Comparison of ENCODE assay signal across 11 cellular contexts in the genomic region with DNA sequence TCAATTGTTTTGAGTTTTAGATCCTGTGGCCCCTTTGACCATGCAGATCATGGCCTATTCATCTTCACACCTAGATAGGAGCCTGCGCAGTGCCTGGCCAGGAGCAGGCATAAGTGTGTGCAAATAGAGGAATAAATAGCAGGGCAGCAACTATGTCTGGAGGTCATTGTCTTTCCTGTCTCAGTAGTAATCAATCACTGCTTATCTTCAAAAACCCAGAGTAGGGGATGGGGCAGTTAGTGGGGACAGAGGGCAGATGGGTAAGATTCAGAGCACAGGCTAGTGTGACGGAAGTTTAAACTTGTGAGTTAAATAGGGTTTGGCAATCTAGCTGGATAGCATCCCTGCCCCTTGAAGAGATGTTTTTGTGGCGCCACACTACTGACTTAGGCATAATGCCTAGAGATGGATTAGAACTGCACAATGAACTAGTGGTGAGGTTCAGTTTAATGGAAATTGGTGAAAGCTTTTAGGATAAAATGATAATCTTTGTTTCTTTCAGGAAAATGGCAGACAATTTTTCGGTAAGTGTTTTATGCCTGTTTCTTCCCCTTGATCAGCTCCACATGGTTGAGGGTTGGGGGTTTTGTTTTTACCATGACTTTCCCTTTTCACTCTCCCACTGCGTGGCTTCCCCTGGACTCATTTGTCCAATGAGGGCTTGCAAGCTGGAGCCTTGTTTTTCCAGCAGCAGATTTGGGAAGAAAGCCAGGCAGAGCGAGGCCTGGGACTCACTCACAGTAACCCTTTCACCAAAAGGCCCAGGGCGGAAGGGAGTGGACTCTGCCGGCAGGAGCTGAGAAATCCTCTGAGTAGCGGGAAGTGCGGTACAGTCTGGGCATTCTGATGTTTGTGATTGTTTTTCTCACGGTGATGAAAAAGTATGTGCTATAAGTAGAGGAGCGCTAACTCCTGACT. TPM values are rescaled to one million over a fixed set of nuclear protein-coding genes. Genes with fewer than 3 reads are reported as not detected.
DNase-seq lines count a peak whose midpoint lies in the region; ATAC-seq and TF ChIP-seq lines count a peak whose summit lies in the region.
"Had no signal": no experiment of that assay in that cellular context is flagged by ENCODE, and none has a peak within 500 bp of the region (broad histone marks: within the 10 kb centered on the region; RNA-seq: fewer than 3 reads in every experiment).

No MANE protein-coding gene starts in this region.

- H3K27ac Mint-ChIP-seq in CD4-positive, alpha-beta T cell, result no peak overlapping the region
- H3K27ac Mint-ChIP-seq: IgD-negative memory B cell had no signal

- CTCF ChIA-PET in CD4-positive, alpha-beta T cell (lab: Charles Lee), result no interaction called here

- no peak overlapping the region for H3K9ac ChIP-seq in duodenal mucosa (ENCODE audit: low read depth in 1 of 2, low read length in 2 of 2)
- H3K9ac ChIP-seq in subcutaneous abdominal adipose tissue (ENCODE audit: low read length in 5 of 5), result peak overlapping the region in 4 of 5 donors; percentile 25 to 71 (median 60)

- H3K27ac ChIP-seq in duodenal mucosa (ENCODE audit: low read depth, low read length) (peak overlapping the region; percentile 17), lung (ENCODE audit: low read depth in 1 of 2, low read length in 1 of 2) (peak overlapping the region; percentile 79 to 85), subcutaneous abdominal adipose tissue (ENCODE audit: low read depth, low read length) (peak overlapping the region; percentile 99)
- H3K27ac ChIP-seq in CD4-positive, alpha-beta T cell (ENCODE audit: low read depth, low read length), result no peak overlapping the region

- H3K27me3 Mint-ChIP-seq in CD4-positive, alpha-beta T cell, result peaks cover under 1% of the 10 kb centered on the region

- whole genome bisulfite sequencing in lung, 2 donors, result 62 to 80% methylated on average over 12 of the region's 12 CpGs

- H3K4me3 ChIP-seq in duodenal mucosa (ENCODE audit: low read depth in 1 of 2, low read length in 2 of 2) (peak overlapping the region in 1 of 2 donors; percentile 4), lung (no peak overlapping the region), subcutaneous abdominal adipose tissue (ENCODE audit: low read depth in 1 of 5, low read length in 5 of 5) (peak overlapping the region; percentile 13 to 50 (median 37))

- H3K4me1 ChIP-seq in duodenal mucosa (ENCODE audit: control insufficient read depth in 1 of 2, insufficient read depth in 2 of 2, low read length in 2 of 2), result peaks cover 32 to 63% of the 10 kb centered on the region in 2 donors
- H3K4me1 ChIP-seq in lung (ENCODE audit: control insufficient read depth in 2 of 2, insufficient read depth in 2 of 2, low read length in 2 of 2), result peaks cover 16 to 23% of the 10 kb centered on the region in 2 donors
- peaks cover 14 to 53% (median 48%) of the 10 kb centered on the region in 5 donors for H3K4me1 ChIP-seq in subcutaneous abdominal adipose tissue (ENCODE audit: control insufficient read depth in 5 of 5, insufficient read depth in 5 of 5, low read length in 5 of 5)

- DNase-seq in RPMI7951 (ENCODE audit: low read depth), result peak; percentile 89
- DNase-seq in lung (ENCODE audit: low spot score), result peak; percentile 60
- DNase-seq in activated CD4-positive, alpha-beta T cell treated with anti-CD3 and anti-CD28 coated beads for 48 hours, result no peak
- no peak for DNase-seq in stimulated activated CD8-positive, alpha-beta memory T cell treated with anti-CD3 and anti-CD28 coated beads, Interleukin-4, amount 100 ng/mL, for 48 hours
- no peak for DNase-seq in T-helper 1 cell
- no peak for DNase-seq in CD4-positive, alpha-beta T cell
- DNase-seq: activated T-cell treated with anti-CD3 and anti-CD28 coated beads, Interleukin-2, amount 50 U/mL, for 48 hours; GOT3 had no signal

- no peak overlapping the region for H3K4me3 Mint-ChIP-seq in CD4-positive, alpha-beta T cell
- H3K4me3 Mint-ChIP-seq: IgD-negative memory B cell had no signal

- H3K36me3 ChIP-seq in duodenal mucosa (ENCODE audit: control insufficient read depth in 1 of 2, insufficient read depth in 2 of 2, low read length in 2 of 2) (peaks cover 53 to 65% of the 10 kb centered on the region in 2 donors), lung (ENCODE audit: control insufficient read depth in 2 of 2, insufficient read depth in 2 of 2, low read length in 2 of 2) (peaks cover 26 to 29% of the 10 kb centered on the region in 2 donors), subcutaneous abdominal adipose tissue (ENCODE audit: control insufficient read depth in 5 of 5, insufficient read depth in 5 of 5, low read length in 5 of 5) (peaks cover 39 to 61% (median 48%) of the 10 kb centered on the region in 5 donors)

- H3K27me3 ChIP-seq in duodenal mucosa (ENCODE audit: control insufficient read depth in 1 of 2, insufficient read depth in 2 of 2, low read length in 2 of 2) (no peaks in the 10 kb centered on the region), lung (ENCODE audit: control insufficient read depth, insufficient read depth) (no peaks in the 10 kb centered on the region), subcutaneous abdominal adipose tissue (ENCODE audit: control insufficient read depth in 5 of 5, insufficient read depth in 4 of 5, low read length in 5 of 5) (no peaks in the 10 kb centered on the region)
- H3K27me3 ChIP-seq in CD4-positive, alpha-beta T cell (ENCODE audit: control insufficient read depth, insufficient read depth, low read length), result no peaks in the 10 kb centered on the region

- no peaks in the 10 kb centered on the region for H3K4me1 Mint-ChIP-seq in CD4-positive, alpha-beta T cell (ENCODE audit: low read depth)
- H3K4me1 Mint-ChIP-seq: IgD-negative memory B cell had no signal

- H3K36me3 Mint-ChIP-seq in CD4-positive, alpha-beta T cell (ENCODE audit: low read depth), result no peaks in the 10 kb centered on the region
- H3K36me3 Mint-ChIP-seq: IgD-negative memory B cell had no signal

- POLR2A ChIA-PET in CD4-positive, alpha-beta T cell (lab: Charles Lee), result interaction anchor here (1.3 kb wide), 1 partner anchor 18 kb away, joined by 8 read pairs; no protein-coding TSS in a partner anchor

- intact Hi-C loops in CD4-positive, alpha-beta T cell (cut with DNase I, micrococcal nuclease), result no loop called here

- TF ChIP-seq CTCF in lung (IDR thresholded peaks at IDR 0.05; ENCODE audit: control extremely low read depth, extremely low read depth), result no peak
- no peak for TF ChIP-seq CTCF in CD4-positive, alpha-beta T cell (IDR thresholded peaks at IDR 0.05)

- peak; percentile 32 for ATAC-seq in lung (ENCODE audit: insufficient read depth, low FRiP score)
- ATAC-seq in CD4-positive, alpha-beta T cell (ENCODE audit: poor library complexity), result no peak

- no peaks in the 10 kb centered on the region for H3K9me3 Mint-ChIP-seq in CD4-positive, alpha-beta T cell

- H3K9me3 ChIP-seq in duodenal mucosa (ENCODE audit: control insufficient read depth in 1 of 2, low read length in 2 of 2), result no peaks in the 10 kb centered on the region
- H3K9me3 ChIP-seq in lung (ENCODE audit: control insufficient read depth in 2 of 2, insufficient read depth in 1 of 2, low read length in 1 of 2), result no peaks in the 10 kb centered on the region
- H3K9me3 ChIP-seq in subcutaneous abdominal adipose tissue (ENCODE audit: control insufficient read depth in 5 of 5, low read length in 5 of 5), result no peaks in the 10 kb centered on the region
- no peaks in the 10 kb centered on the region for H3K9me3 ChIP-seq in CD4-positive, alpha-beta T cell (ENCODE audit: control insufficient read depth, low read length)

RNA-seq across cellular contexts. Expression of a gene that starts 8.1 kb away (rescaled TPM):
- total RNA-seq in RPMI7951 (2014; rRNA removed; shearing (Covaris generic)), result 145 and 210 TPM in 2 replicates
- total RNA-seq in lung, result 100 to 1,000 TPM; 166 to 373 TPM
- 100 to 1,000 TPM; 512 to 875 TPM for polyA plus RNA-seq in lung
- total RNA-seq in CD4-positive, alpha-beta T cell, result 10 to 100 TPM; 11.7 to 12.1 TPM

RNA-seq across cellular contexts. Expression of a gene that starts 54.3 kb away (rescaled TPM):
- 109 and 144 TPM in 2 replicates for total RNA-seq in RPMI7951 (2014; rRNA removed; shearing (Covaris generic))
- total RNA-seq in lung, result 1 to 10 TPM in 1 of 2 donors, under 1 TPM in 1; 0.34 to 5.0 TPM
- polyA plus RNA-seq in lung, result under 1 TPM; 0.37 to 0.89 TPM
- under 1 TPM in 1 of 2 experiments, not detected in 1; 0.25 TPM for total RNA-seq in CD4-positive, alpha-beta T cell
- polyA plus RNA-seq: IgD-negative memory B cell had no signal

Comparison
In these comparisons a context has a peak if more than half of its experiments do, and no peak if none do; other contexts are left out.
1. DNase-seq: peak in RPMI7951 (single experiment) and lung (single experiment); none in activated CD4-positive, alpha-beta T cell treated with anti-CD3 and anti-CD28 coated beads for 48 hours (single experiment), stimulated activated CD8-positive, alpha-beta memory T cell treated with anti-CD3 and anti-CD28 coated beads, Interleukin-4, amount 100 ng/mL, for 48 hours (single experiment), T-helper 1 cell (0 of 5) and CD4-positive, alpha-beta T cell (0 of 10).
2. H3K9ac ChIP-seq: peak in subcutaneous abdominal adipose tissue (4 of 5); none in duodenal mucosa (0 of 2).
3. RNA of a gene that starts 8.1 kb away (total RNA-seq): 166 to 373 TPM in lung and 145 to 210 TPM in RPMI7951; 11.7 to 12.1 TPM in CD4-positive, alpha-beta T cell; every median in the first group is over 10 times any median in the second.
4. RNA of a gene that starts 54.3 kb away (total RNA-seq): 109 to 144 TPM in RPMI7951; 0.34 to 5.0 TPM in lung and 0.25 TPM in CD4-positive, alpha-beta T cell; every median in the first group is over 10 times any median in the second.